9 cellular contexts compared by ENCODE assay signal in the genomic region with DNA sequence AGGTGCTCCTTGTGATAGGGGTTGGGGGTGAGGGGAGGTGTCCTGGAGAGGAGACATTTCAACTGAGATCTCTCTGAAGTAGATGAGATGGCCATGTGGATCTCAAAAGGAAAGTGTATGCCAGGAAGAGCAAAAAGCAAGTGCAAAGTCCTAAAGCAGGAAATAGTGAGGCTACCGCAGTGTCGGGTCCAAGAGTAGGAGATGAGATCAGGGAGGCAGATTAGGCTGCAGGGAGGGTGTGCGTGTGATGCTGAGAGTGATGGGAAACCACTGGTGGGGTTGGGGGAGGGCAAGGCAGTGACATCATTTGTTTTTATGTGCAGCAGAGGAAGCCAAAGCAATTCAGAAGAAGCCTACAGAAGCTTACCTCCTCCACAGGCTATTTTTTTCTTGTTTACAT. TPM values are rescaled to one million over a fixed set of nuclear protein-coding genes. Genes with fewer than 3 reads are reported as not detected.
DNase-seq lines count a peak whose midpoint lies in the region; ATAC-seq, FAIRE-seq and TF ChIP-seq lines count a peak whose summit lies in the region.
"Had no signal": no experiment of that assay in that cellular context is flagged by ENCODE, and none has a peak within 500 bp of the region (broad histone marks: within the 10 kb centered on the region; RNA-seq: fewer than 3 reads in every experiment).

No MANE protein-coding gene starts in this region.

- no peaks in the 10 kb centered on the region for H3K27me3 ChIP-seq in astrocyte (ENCODE audit: insufficient read depth, low read length)
- H3K27me3 ChIP-seq in psoas muscle (ENCODE audit: insufficient read depth in 3 of 3, low read length in 2 of 3): no peaks in the 10 kb centered on the region

- no peak for DNase-seq in SK-N-MC (ENCODE audit: low read depth, low spot score)
- DNase-seq in astrocyte (ENCODE audit: low read depth): peak; percentile 91
- no peak for DNase-seq in psoas muscle
- DNase-seq in DMS114 treated with DMSO at 0.1 percent for 48 hours (lab: John Stamatoyannopoulos, UW; ENCODE audit: unreplicated experiment): no peak
- no peak for DNase-seq in NCI-H187 (lab: John Stamatoyannopoulos, UW)
- no peak for DNase-seq in MV-4-11 (lab: John Stamatoyannopoulos, UW)
- DNase-seq: pancreas had no signal

- H3K9me3 ChIP-seq in SK-N-MC (ENCODE audit: low read depth, low read length) (no peaks in the 10 kb centered on the region), astrocyte (ENCODE audit: insufficient read depth, low read depth, low read length) (no peaks in the 10 kb centered on the region), psoas muscle (no peaks in the 10 kb centered on the region)
- H3K9me3 ChIP-seq: pancreas had no signal

- peaks cover 71% of the 10 kb centered on the region for H3K79me2 ChIP-seq in astrocyte (ENCODE audit: insufficient read depth, low read length)

- H3K4me3 Mint-ChIP-seq in astrocyte (ENCODE audit: unreplicated experiment): peak overlapping the region; percentile 4

- no peaks in the 10 kb centered on the region for H3K9me3 Mint-ChIP-seq in astrocyte (ENCODE audit: unreplicated experiment)

- no peak overlapping the region for H3K9ac ChIP-seq in SK-N-MC (ENCODE audit: insufficient read length)
- H3K9ac ChIP-seq in astrocyte (ENCODE audit: low read length): peak overlapping the region; percentile 79

- H3K36me3 Mint-ChIP-seq in astrocyte (ENCODE audit: low read depth, unreplicated experiment): no peaks in the 10 kb centered on the region

- H3K27ac ChIP-seq in SK-N-MC: 0 out of 2 replicates have a peak overlapping the region, but pooled peaks have one; percentile 31
- peak overlapping the region; percentile 93 for H3K27ac ChIP-seq in astrocyte (ENCODE audit: low read depth, low read length)
- H3K27ac ChIP-seq in psoas muscle: peak overlapping the region; percentile 91
- H3K27ac ChIP-seq: pancreas had no signal

- no peaks in the 10 kb centered on the region for H4K20me1 ChIP-seq in astrocyte (ENCODE audit: insufficient read depth, low read length)

- peaks cover 41% of the 10 kb centered on the region for H3K4me1 ChIP-seq in astrocyte (ENCODE audit: insufficient read depth, low read length)
- peaks cover 56% of the 10 kb centered on the region for H3K4me1 ChIP-seq in psoas muscle
- H3K4me1 ChIP-seq: pancreas had no signal

- H2AFZ ChIP-seq in astrocyte (ENCODE audit: low read depth, low read length): no peak overlapping the region

- ATAC-seq in GM19351 (IDR thresholded peaks at IDR 0.05; ENCODE audit: unreplicated experiment) (peak; percentile 36), psoas muscle (peak in 3 of 4 donors; percentile 20 to 73 (median 72)), HG02870 (IDR thresholded peaks at IDR 0.05; ENCODE audit: unreplicated experiment) (no peak)

- H3K27ac Mint-ChIP-seq in astrocyte (ENCODE audit: unreplicated experiment): peak overlapping the region; percentile 96

- H3K27me3 Mint-ChIP-seq in astrocyte (ENCODE audit: low read depth, unreplicated experiment): no peaks in the 10 kb centered on the region

- peaks cover 70% of the 10 kb centered on the region for H3K4me1 Mint-ChIP-seq in astrocyte (ENCODE audit: low read depth, unreplicated experiment)

- 11 to 21% (median 12%) methylated on average over 3 of the region's 3 CpGs for WGBS in psoas muscle, 3 donors

- H3K4me3 ChIP-seq in SK-N-MC: no peak overlapping the region
- H3K4me3 ChIP-seq in astrocyte (ENCODE audit: insufficient read depth, low read depth, low read length): peak overlapping the region; percentile 6
- no peak overlapping the region for H3K4me3 ChIP-seq in psoas muscle
- H3K4me3 ChIP-seq: pancreas had no signal

- FAIRE-seq in astrocyte (lab: Jason Lieb, UNC): peak; percentile 52
- FAIRE-seq: pancreas had no signal

- H3K36me3 ChIP-seq in SK-N-MC (ENCODE audit: insufficient read depth, low read length) (no peaks in the 10 kb centered on the region), astrocyte (ENCODE audit: insufficient read depth, low read length) (no peaks in the 10 kb centered on the region), psoas muscle (ENCODE audit: insufficient read depth in 1 of 2, low read depth in 1 of 2) (no peaks in the 10 kb centered on the region)
- H3K36me3 ChIP-seq: pancreas had no signal

- H3K4me2 ChIP-seq in astrocyte (ENCODE audit: low read length): peak overlapping the region; percentile 81

- intact Hi-C loops in psoas muscle (cut with DNase I): no loop called here

- TF ChIP-seq CTCF in astrocyte (IDR thresholded peaks at IDR 0.05; ENCODE audit: insufficient read depth, low read depth, low read length): no peak
- no peak for TF ChIP-seq CTCF in psoas muscle (IDR thresholded peaks at IDR 0.05)

RNA-seq across cellular contexts. Expression of gene CDH13, which starts 28.5 kb away (rescaled TPM):
- 23.0 and 41.7 TPM in 2 replicates for total RNA-seq in astrocyte
- total RNA-seq in psoas muscle: 10 to 100 TPM; 22.8 to 30.7 (median 29.5) TPM
- polyA plus RNA-seq in psoas muscle: 10 to 100 TPM in 2 of 3 donors, 1 to 10 TPM in 1; 6.1 to 14.0 (median 13.8) TPM

Comparison
In these comparisons a context has a peak if more than half of its experiments do, and no peak if none do; other contexts are left out.
1. H3K27ac ChIP-seq: peak in every context shown above with its lines; median percentile 93 in astrocyte; 91 in psoas muscle; 31 in SK-N-MC.